Comparison of ENCODE assay signal across 28 cellular contexts in the genomic region with DNA sequence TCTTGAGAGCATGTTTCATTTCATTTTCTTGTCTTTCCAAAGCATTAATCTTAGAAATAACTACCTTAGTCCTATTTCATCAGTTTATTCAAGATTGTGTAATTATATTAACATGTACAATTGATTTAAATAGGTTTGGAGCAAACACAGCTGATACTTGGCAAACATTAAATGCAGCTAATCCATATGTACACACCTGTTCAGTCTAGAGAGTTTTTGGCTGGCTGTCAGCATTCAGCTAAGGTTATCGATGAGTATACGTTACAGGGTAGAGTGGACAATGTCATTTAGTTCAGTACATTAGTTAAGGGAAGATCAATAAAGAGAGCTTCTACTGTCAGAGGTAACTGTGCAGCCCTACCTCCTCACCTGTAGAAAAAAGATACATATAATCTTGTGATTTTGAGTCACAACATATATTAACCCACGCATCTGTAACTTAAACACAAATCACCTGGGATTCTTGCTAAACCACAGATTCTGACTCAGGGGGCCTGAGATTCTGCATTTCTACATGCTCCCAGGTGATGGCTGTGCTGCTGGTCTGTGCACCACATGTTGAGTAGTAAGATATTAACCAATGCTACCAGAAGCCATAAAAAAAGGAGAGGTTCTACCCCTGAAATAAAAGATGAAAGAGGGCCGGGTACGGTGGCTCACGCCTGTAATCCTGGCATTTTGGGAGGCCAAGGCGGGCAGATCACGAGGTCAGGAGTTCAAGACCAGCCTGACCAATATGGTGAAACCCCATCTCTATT. TPM values are rescaled to one million over a fixed set of nuclear protein-coding genes. Genes with fewer than 3 reads are reported as not detected.
DNase-seq lines count a peak whose midpoint lies in the region; ATAC-seq, FAIRE-seq and TF ChIP-seq lines count a peak whose summit lies in the region.
"Had no signal": no experiment of that assay in that cellular context is flagged by ENCODE, and none has a peak within 500 bp of the region (broad histone marks: within the 10 kb centered on the region; RNA-seq: fewer than 3 reads in every experiment).

No MANE protein-coding gene starts in this region.

- H3K4me3 Mint-ChIP-seq in progenitor cell of endocrine pancreas (ENCODE audit: low read depth): no peak overlapping the region
- no peak overlapping the region for H3K4me3 Mint-ChIP-seq in activated naive CD8-positive, alpha-beta T cell treated with anti-CD3 and anti-CD28 coated beads, Interleukin-2, amount 50 U/mL, for 24 hours
- H3K4me3 Mint-ChIP-seq: CD4-positive, alpha-beta T cell; memory B cell had no signal

- peaks cover 20% of the 10 kb centered on the region for H3K4me1 Mint-ChIP-seq in progenitor cell of endocrine pancreas (ENCODE audit: low read depth)
- no peaks in the 10 kb centered on the region for H3K4me1 Mint-ChIP-seq in activated naive CD8-positive, alpha-beta T cell treated with anti-CD3 and anti-CD28 coated beads, Interleukin-2, amount 50 U/mL, for 24 hours
- H3K4me1 Mint-ChIP-seq: memory B cell had no signal

- no peak for TF ChIP-seq CTCF in progenitor cell of endocrine pancreas (IDR thresholded peaks at IDR 0.05; ENCODE audit: unreplicated experiment)

- H3K36me3 Mint-ChIP-seq in progenitor cell of endocrine pancreas (ENCODE audit: insufficient read depth): no peaks in the 10 kb centered on the region
- H3K36me3 Mint-ChIP-seq in activated naive CD8-positive, alpha-beta T cell treated with anti-CD3 and anti-CD28 coated beads, Interleukin-2, amount 50 U/mL, for 24 hours (ENCODE audit: low read depth): no peaks in the 10 kb centered on the region
- H3K36me3 Mint-ChIP-seq: memory B cell had no signal

- no peaks in the 10 kb centered on the region for H3K9me3 Mint-ChIP-seq in progenitor cell of endocrine pancreas (ENCODE audit: low read depth)
- no peaks in the 10 kb centered on the region for H3K9me3 Mint-ChIP-seq in activated naive CD8-positive, alpha-beta T cell treated with anti-CD3 and anti-CD28 coated beads, Interleukin-2, amount 50 U/mL, for 24 hours
- H3K9me3 Mint-ChIP-seq: CD4-positive, alpha-beta T cell; memory B cell had no signal

- DNase-seq in HTR-8/SVneo (ENCODE audit: insufficient read length, low spot score): no peak
- DNase-seq in NCI-H1436 (lab: John Stamatoyannopoulos, UW): peak; percentile 55
- peak; percentile 98 for DNase-seq in NCI-H69 (lab: John Stamatoyannopoulos, UW)
- no peak for DNase-seq in progenitor cell of endocrine pancreas (ENCODE audit: low spot score, unreplicated experiment)
- no peak for DNase-seq in DMS 273 treated with DMSO at 0.1 percent for 48 hours (lab: John Stamatoyannopoulos, UW)
- no peak for DNase-seq in GDM1 (lab: John Stamatoyannopoulos, UW)
- no peak for DNase-seq in activated naive CD8-positive, alpha-beta T cell treated with anti-CD3 and anti-CD28 coated beads, Interleukin-2, amount 50 U/mL, for 24 hours
- DNase-seq: activated naive CD4-positive, alpha-beta T cell; activated T-cell treated with anti-CD3 and anti-CD28 coated beads, Interleukin-2, amount 50 U/mL, for 1 hour; amniotic stem cell; CD4-positive, alpha-beta T cell; cortex of kidney; DMS79 treated with DMSO at 0.1 percent for 48 hours; NCI-H187 treated with DMSO at 0.1 percent for 48 hours; NK-92 treated with Interleukin-12 subunit alpha and Interleukin-12 subunit beta, amount 100 ng/mL, for 24 hours; stimulated activated naive CD4-positive, alpha-beta T cell; T-helper 1 cell had no signal

- peak; percentile 9 for FAIRE-seq in HTR-8/SVneo (lab: Jason Lieb, UNC)
- FAIRE-seq: GM12878 had no signal

- ATAC-seq in activated naive CD8-positive, alpha-beta T cell treated with anti-CD3 and anti-CD28 coated beads, Interleukin-2, amount 50 U/mL, for 24 hours: no peak
- ATAC-seq: GM12878, HCT116, Panc1 had no signal

- H3K27ac Mint-ChIP-seq in progenitor cell of endocrine pancreas: peak overlapping the region; percentile 2
- no peak overlapping the region for H3K27ac Mint-ChIP-seq in activated naive CD8-positive, alpha-beta T cell treated with anti-CD3 and anti-CD28 coated beads, Interleukin-2, amount 50 U/mL, for 24 hours
- H3K27ac Mint-ChIP-seq: CD4-positive, alpha-beta T cell; memory B cell had no signal

- H3K27me3 Mint-ChIP-seq in progenitor cell of endocrine pancreas: peaks cover 46% of the 10 kb centered on the region
- H3K27me3 Mint-ChIP-seq in activated naive CD8-positive, alpha-beta T cell treated with anti-CD3 and anti-CD28 coated beads, Interleukin-2, amount 50 U/mL, for 24 hours: peaks cover 14% of the 10 kb centered on the region

RNA-seq across cellular contexts. Expression of a gene that starts 34.1 kb away (rescaled TPM):
- 0.22 and 0.31 TPM in 2 replicates for total RNA-seq in progenitor cell of endocrine pancreas
- total RNA-seq: cardiac muscle cell; CD4-positive, alpha-beta T cell; fibroblast of lung; glomerular endothelial cell; GM12878; SJSA1; smooth muscle cell; thoracic aorta; vagina had no signal

Comparison
In these comparisons a context has a peak if more than half of its experiments do, and no peak if none do; other contexts are left out.
1. DNase-seq: peak in NCI-H1436 (single experiment) and NCI-H69 (single experiment); none in HTR-8/SVneo (single experiment), progenitor cell of endocrine pancreas (single experiment), DMS 273 treated with DMSO at 0.1 percent for 48 hours (single experiment), GDM1 (single experiment) and activated naive CD8-positive, alpha-beta T cell treated with anti-CD3 and anti-CD28 coated beads, Interleukin-2, amount 50 U/mL, for 24 hours (single experiment).